8 cellular contexts compared by ENCODE assay signal in genomic region chr18:48834421-48835011, GRCh38.
DNase-seq lines count a peak whose midpoint lies in the region; ATAC-seq and TF ChIP-seq lines count a peak whose summit lies in the region.

No MANE protein-coding gene starts in this region.

- H3K36me3 Mint-ChIP-seq in activated CD8-positive, alpha-beta T cell treated with anti-CD3 and anti-CD28 coated beads, Interleukin-2, amount 10 ng/mL, durations not matched to agents 7 days and 5 days (ENCODE audit: low read depth), result peaks cover 8% of the 10 kb centered on the region
- H3K36me3 Mint-ChIP-seq in naive thymus-derived CD4-positive, alpha-beta T cell, result no peaks in the 10 kb centered on the region
- peaks cover 4% of the 10 kb centered on the region for H3K36me3 Mint-ChIP-seq in stimulated activated naive CD8-positive, alpha-beta T cell treated with anti-CD3 and anti-CD28 coated beads, Interleukin-15, Interleukin-2, amounts not matched to agents 100 ng/mL and 50 ng/mL, for 24 hours (ENCODE audit: low read depth)

- H3K27me3 Mint-ChIP-seq in activated CD8-positive, alpha-beta T cell treated with anti-CD3 and anti-CD28 coated beads, Interleukin-2, amount 10 ng/mL, durations not matched to agents 7 days and 5 days (ENCODE audit: low read depth), result no peaks in the 10 kb centered on the region
- no peaks in the 10 kb centered on the region for H3K27me3 Mint-ChIP-seq in naive thymus-derived CD4-positive, alpha-beta T cell
- no peaks in the 10 kb centered on the region for H3K27me3 Mint-ChIP-seq in stimulated activated naive CD8-positive, alpha-beta T cell treated with anti-CD3 and anti-CD28 coated beads, Interleukin-15, Interleukin-2, amounts not matched to agents 100 ng/mL and 50 ng/mL, for 24 hours

- no peak overlapping the region for H2AFZ ChIP-seq in HCT116 (ENCODE audit: low read depth, low read length, poor library complexity, severe bottlenecking)

- no peaks in the 10 kb centered on the region for H3K9me3 ChIP-seq in HCT116 (ENCODE audit: control insufficient read depth in 1 of 2, insufficient read depth in 1 of 2, low read depth in 1 of 2, low read length in 2 of 2)
- no peaks in the 10 kb centered on the region for H3K9me3 ChIP-seq in naive thymus-derived CD4-positive, alpha-beta T cell (ENCODE audit: control insufficient read depth in 2 of 3, low read length in 3 of 3)

- H3K4me1 ChIP-seq in HCT116 (ENCODE audit: control insufficient read depth in 1 of 2, insufficient read depth in 2 of 2, low read length in 2 of 2), result peaks cover 58 to 80% of the 10 kb centered on the region in 2 experiments
- H3K4me1 ChIP-seq in naive thymus-derived CD4-positive, alpha-beta T cell (ENCODE audit: control insufficient read depth in 2 of 2, insufficient read depth in 2 of 2, low read length in 2 of 2), result peaks cover 59 to 93% of the 10 kb centered on the region in 2 donors

- peak overlapping the region; percentile 74 for H3K4me3 Mint-ChIP-seq in activated CD8-positive, alpha-beta T cell treated with anti-CD3 and anti-CD28 coated beads, Interleukin-2, amount 10 ng/mL, durations not matched to agents 7 days and 5 days
- H3K4me3 Mint-ChIP-seq in naive thymus-derived CD4-positive, alpha-beta T cell, result peak overlapping the region; percentile 72 to 92 (median 79)
- H3K4me3 Mint-ChIP-seq in stimulated activated naive CD8-positive, alpha-beta T cell treated with anti-CD3 and anti-CD28 coated beads, Interleukin-15, Interleukin-2, amounts not matched to agents 100 ng/mL and 50 ng/mL, for 24 hours, result peak overlapping the region; percentile 85

- H3K9me3 Mint-ChIP-seq in activated CD8-positive, alpha-beta T cell treated with anti-CD3 and anti-CD28 coated beads, Interleukin-2, amount 10 ng/mL, durations not matched to agents 7 days and 5 days (ENCODE audit: insufficient read depth), result no peaks in the 10 kb centered on the region
- no peaks in the 10 kb centered on the region for H3K9me3 Mint-ChIP-seq in naive thymus-derived CD4-positive, alpha-beta T cell
- H3K9me3 Mint-ChIP-seq in stimulated activated naive CD8-positive, alpha-beta T cell treated with anti-CD3 and anti-CD28 coated beads, Interleukin-15, Interleukin-2, amounts not matched to agents 100 ng/mL and 50 ng/mL, for 24 hours, result no peaks in the 10 kb centered on the region

- POLR2A ChIA-PET in HCT116 (lab: Charles Lee), result interaction anchor here (0.7 kb wide), 1 partner anchor 13 kb away, joined by 4 read pairs; no protein-coding TSS in a partner anchor
- POLR2A ChIA-PET in activated CD8-positive, alpha-beta T cell treated with anti-CD3 and anti-CD28 coated beads, Interleukin-2, amount 10 ng/mL, durations not matched to agents 7 days and 5 days (lab: Charles Lee), result interaction anchor here (0.8 to 2.0 kb wide), 6 partner anchors 9 to 43 kb away, joined by 3 to 10 read pairs (median 5); no protein-coding TSS in a partner anchor
- POLR2A ChIA-PET in naive thymus-derived CD4-positive, alpha-beta T cell (lab: Charles Lee), result interaction anchor here (1.3 kb wide), 2 partner anchors 17 to 113 kb away, joined by 3 to 4 read pairs; no protein-coding TSS in a partner anchor

- intact Hi-C loops in HCT116 (cut with micrococcal nuclease), result no loop called here
- intact Hi-C loops in naive thymus-derived CD4-positive, alpha-beta T cell (cut with micrococcal nuclease), result loop anchor here (1.0 to 5.0 kb wide), 8 partner anchors 8 to 142 kb away; no protein-coding TSS in a partner anchor

- no peaks in the 10 kb centered on the region for H3K27me3 ChIP-seq in HCT116 (ENCODE audit: insufficient read depth, low read length)
- no peaks in the 10 kb centered on the region for H3K27me3 ChIP-seq in naive thymus-derived CD4-positive, alpha-beta T cell (ENCODE audit: control insufficient read depth in 2 of 2, insufficient read depth in 2 of 2, low read length in 2 of 2)

- TF ChIP-seq RAD21 in HCT116 (IDR thresholded peaks at IDR 0.05; ENCODE audit: low read depth), result no peak

- CTCF ChIA-PET in HCT116 (lab: Charles Lee), result no interaction called here
- CTCF ChIA-PET in activated CD8-positive, alpha-beta T cell treated with anti-CD3 and anti-CD28 coated beads, Interleukin-2, amount 10 ng/mL, durations not matched to agents 7 days and 5 days (lab: Charles Lee), result interaction anchor here (1.4 to 1.8 kb wide), 3 partner anchors 27 to 57 kb away, joined by 3 to 5 read pairs (median 3); no protein-coding TSS in a partner anchor
- CTCF ChIA-PET in naive thymus-derived CD4-positive, alpha-beta T cell (lab: Charles Lee), result interaction anchor here (0.5 to 1.1 kb wide), 2 partner anchors 10 to 27 kb away, joined by 3 read pairs; no protein-coding TSS in a partner anchor

- peak overlapping the region; percentile 91 for H3K27ac Mint-ChIP-seq in activated CD8-positive, alpha-beta T cell treated with anti-CD3 and anti-CD28 coated beads, Interleukin-2, amount 10 ng/mL, durations not matched to agents 7 days and 5 days
- peak overlapping the region; percentile 19 to 98 (median 73) for H3K27ac Mint-ChIP-seq in naive thymus-derived CD4-positive, alpha-beta T cell
- peak overlapping the region; percentile 99 for H3K27ac Mint-ChIP-seq in stimulated activated naive CD8-positive, alpha-beta T cell treated with anti-CD3 and anti-CD28 coated beads, Interleukin-15, Interleukin-2, amounts not matched to agents 100 ng/mL and 50 ng/mL, for 24 hours

- no peak for TF ChIP-seq POLR2A in HCT116 (IDR thresholded peaks at IDR 0.05; ENCODE audit: borderline replicate concordance, extremely low read depth, insufficient read depth, insufficient read length)

- peak overlapping the region; percentile 32 to 49 for H3K4me3 ChIP-seq in HCT116 (replicated peaks in 1 of 2; ENCODE audit: low read depth in 1 of 2, low read length in 2 of 2)
- peak overlapping the region; percentile 46 for H3K4me3 ChIP-seq in naive thymus-derived CD4-positive, alpha-beta T cell (ENCODE audit: low read length)

- peak overlapping the region; percentile 44 for H3K9ac ChIP-seq in HCT116 (ENCODE audit: low read length)

- peak overlapping the region; percentile 15 for H3K27ac ChIP-seq in HCT116 (ENCODE audit: low read depth, low read length)
- no peak overlapping the region for H3K27ac ChIP-seq in naive thymus-derived CD4-positive, alpha-beta T cell (ENCODE audit: low read depth, low read length)

- no peaks in the 10 kb centered on the region for H3K36me3 ChIP-seq in HCT116 (ENCODE audit: control insufficient read depth in 1 of 2, insufficient read depth in 2 of 2, low read length in 2 of 2)
- H3K36me3 ChIP-seq in naive thymus-derived CD4-positive, alpha-beta T cell (ENCODE audit: control insufficient read depth in 2 of 3, insufficient read depth in 3 of 3, low read length in 3 of 3), result no peaks in the 10 kb centered on the region

- RAD21 ChIA-PET in HCT116 (lab: Charles Lee; ENCODE audit: low non-redundant PET in 1 of 2, low total read pairs in 2 of 2, uncharacterized antibody in 2 of 2, unreplicated experiment in 2 of 2), result no interaction called here

- DNase-seq in GM03348 (ENCODE audit: low spot score) (peak; percentile 92), HCT116 (ENCODE audit: low read depth, low spot score) (peak; percentile 74), NAMALWA (ENCODE audit: low spot score) (peak; percentile 63), RPMI8226 (no peak)
- DNase-seq in activated CD8-positive, alpha-beta T cell treated with anti-CD3 and anti-CD28 coated beads, Interleukin-2, amount 10 ng/mL, durations not matched to agents 7 days and 5 days, result peak; percentile 85
- DNase-seq in effector CD8-positive, alpha-beta T cell (lab: John Stamatoyannopoulos, UW), result peak; percentile 11
- DNase-seq in naive thymus-derived CD4-positive, alpha-beta T cell, result peak in 7 of 9 donors; percentile 20 to 72 (median 34)

- peaks cover 94% of the 10 kb centered on the region for H3K4me1 Mint-ChIP-seq in activated CD8-positive, alpha-beta T cell treated with anti-CD3 and anti-CD28 coated beads, Interleukin-2, amount 10 ng/mL, durations not matched to agents 7 days and 5 days (ENCODE audit: low read depth)
- H3K4me1 Mint-ChIP-seq in naive thymus-derived CD4-positive, alpha-beta T cell, result peaks cover 53 to 85% (median 65%) of the 10 kb centered on the region in 7 donors
- peaks cover 97% of the 10 kb centered on the region for H3K4me1 Mint-ChIP-seq in stimulated activated naive CD8-positive, alpha-beta T cell treated with anti-CD3 and anti-CD28 coated beads, Interleukin-15, Interleukin-2, amounts not matched to agents 100 ng/mL and 50 ng/mL, for 24 hours (ENCODE audit: low read depth)

- H4K20me1 ChIP-seq in HCT116 (ENCODE audit: insufficient read depth), result no peaks in the 10 kb centered on the region

- H3K79me2 ChIP-seq in HCT116 (ENCODE audit: insufficient read depth, low read length), result no peaks in the 10 kb centered on the region

- ATAC-seq in HCT116, result peak; percentile 75
- ATAC-seq in activated CD8-positive, alpha-beta T cell treated with anti-CD3 and anti-CD28 coated beads, Interleukin-2, amount 10 ng/mL, durations not matched to agents 7 days and 5 days, result peak; percentile 88
- ATAC-seq in naive thymus-derived CD4-positive, alpha-beta T cell, result peak; percentile 87

- peak overlapping the region; percentile 78 for H3K4me2 ChIP-seq in HCT116 (ENCODE audit: low read length)

- H3K9me2 ChIP-seq in HCT116 (ENCODE audit: insufficient read depth), result no peaks in the 10 kb centered on the region

- no TSS peak for BruUV-seq in HCT116 (replicated peaks; lab: Mats Ljungman, UMichigan)

- no peak for TF ChIP-seq CTCF in HCT116 (IDR thresholded peaks at IDR 0.05 in 2 of 3, conservative IDR thresholded peaks at IDR 0.05 in 1 of 3; ENCODE audit: borderline replicate concordance in 1 of 3, insufficient read depth in 1 of 3, low read depth in 2 of 3, low read length in 2 of 3)

TF ChIP-seq in HCT116, 20 proteins besides CTCF, POLR2A, EP300 and RAD21:
- peak; percentile 9 for TF ChIP-seq TCF7L2 (IDR thresholded peaks at IDR 0.05; ENCODE audit: borderline replicate concordance, extremely low read depth, insufficient read depth, insufficient read length)
- no peak for TF ChIP-seq EGR1 (IDR thresholded peaks at IDR 0.05; ENCODE audit: low read depth)
- peak; percentile 56; the same call in 1 of the 2 replicates for TF ChIP-seq POLR2AphosphoS5 (IDR thresholded peaks at IDR 0.05; ENCODE audit: low read depth, low read length)
